Comparison of ENCODE assay signal across 8 cellular contexts in the genomic region with DNA sequence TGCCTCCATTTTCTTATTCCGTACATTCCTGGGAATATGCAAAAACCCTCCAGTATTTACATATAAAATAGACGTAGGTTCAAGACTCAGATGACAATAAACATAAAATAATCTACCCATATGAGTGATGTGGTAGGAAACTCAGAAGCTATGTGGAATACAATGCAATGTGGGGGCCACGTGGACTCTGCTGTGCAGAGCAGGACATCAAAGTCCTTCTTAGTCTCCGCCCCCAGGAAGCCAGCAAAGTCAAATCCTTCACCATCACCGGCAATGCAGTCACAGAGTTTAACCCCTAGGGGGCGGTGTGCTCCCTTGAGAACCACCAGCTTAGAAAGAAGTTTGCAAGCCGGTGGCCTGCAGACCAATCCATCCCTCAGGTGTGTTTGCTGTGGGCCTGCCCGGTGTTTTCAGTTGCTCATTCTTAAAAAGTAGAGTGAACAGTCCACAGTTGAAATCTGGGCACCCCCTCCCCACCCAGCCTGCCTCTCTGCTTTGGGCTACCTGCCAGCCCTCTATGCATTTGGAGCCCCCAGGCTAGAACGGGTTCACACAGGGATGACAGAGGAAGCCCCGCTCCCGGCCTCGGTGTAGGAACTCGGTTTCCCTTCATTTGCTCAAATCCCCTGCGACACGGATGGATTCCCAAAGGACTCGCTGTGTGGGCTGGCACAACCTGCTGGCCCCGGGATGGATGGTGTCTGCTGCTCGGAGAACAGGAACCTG. TPM values are rescaled to one million over a fixed set of nuclear protein-coding genes. Genes with fewer than 3 reads are reported as not detected.
DNase-seq lines count a peak whose midpoint lies in the region; ATAC-seq and TF ChIP-seq lines count a peak whose summit lies in the region.

No MANE protein-coding gene starts in this region.

- TF ChIP-seq CTCF in Calu3 (IDR thresholded peaks at IDR 0.05; ENCODE audit: unreplicated experiment) (peak; percentile 95), endothelial cell (IDR thresholded peaks at IDR 0.05; ENCODE audit: unreplicated experiment) (peak; percentile 99), mucosa of descending colon (IDR thresholded peaks at IDR 0.05) (peak; percentile 94)

- CTCF ChIA-PET in Calu3 (lab: Charles Lee): interaction anchor here (0.6 to 3.2 kb wide), 12 partner anchors 11 to 895 kb away, joined by 3 to 18 read pairs (median 4); no protein-coding TSS in a partner anchor

- ATAC-seq in mucosa of descending colon (peak; percentile 93), GM19397 (IDR thresholded peaks at IDR 0.05; ENCODE audit: unreplicated experiment) (no peak)

- no peaks in the 10 kb centered on the region for H3K4me1 ChIP-seq in mucosa of descending colon (ENCODE audit: low read depth)

- H3K36me3 ChIP-seq in mucosa of descending colon (ENCODE audit: low read depth): no peaks in the 10 kb centered on the region

- H3K27me3 Mint-ChIP-seq in Calu3 (ENCODE audit: unreplicated experiment) (no peaks in the 10 kb centered on the region), endothelial cell (ENCODE audit: unreplicated experiment) (peaks cover 2% of the 10 kb centered on the region)

- no TSS peak for BruUV-seq in Calu3 (replicated peaks; lab: Mats Ljungman, UMichigan)

- H3K4me1 Mint-ChIP-seq in Calu3 (ENCODE audit: low read depth, unreplicated experiment) (no peaks in the 10 kb centered on the region), endothelial cell (ENCODE audit: unreplicated experiment) (peaks cover 14% of the 10 kb centered on the region)

- H3K4me3 Mint-ChIP-seq in Calu3 (ENCODE audit: low read depth, unreplicated experiment) (no peak overlapping the region), endothelial cell (ENCODE audit: unreplicated experiment) (no peak overlapping the region)

- no peak overlapping the region for H3K4me3 ChIP-seq in mucosa of descending colon

- H3K27ac Mint-ChIP-seq in Calu3 (ENCODE audit: unreplicated experiment) (no peak overlapping the region), endothelial cell (ENCODE audit: unreplicated experiment) (no peak overlapping the region)

- H3K9me3 ChIP-seq in mucosa of descending colon: no peaks in the 10 kb centered on the region

- intact Hi-C loops in Calu3 (cut with micrococcal nuclease; ENCODE audit: unreplicated experiment): loop anchor here (1.0 to 2.0 kb wide), 3 partner anchors 57 to 896 kb away; no protein-coding TSS in a partner anchor
- intact Hi-C loops in mucosa of descending colon (cut with DNase I, micrococcal nuclease): no loop called here

- H3K9me3 Mint-ChIP-seq in Calu3 (ENCODE audit: low read depth, unreplicated experiment): no peaks in the 10 kb centered on the region
- no peaks in the 10 kb centered on the region for H3K9me3 Mint-ChIP-seq in endothelial cell (ENCODE audit: unreplicated experiment)

- DNase-seq in Calu3 (peak; percentile 93), HPDE6-E6E7 (ENCODE audit: extremely low spot score) (peak; percentile 96), NOMO-1 treated with dmso at 0.1 percent for 144 hours (lab: John Stamatoyannopoulos, UW; ENCODE audit: unreplicated experiment) (peak; percentile 91), endothelial cell (ENCODE audit: low spot score) (peak; percentile 81), mucosa of descending colon (peak; percentile 75 to 85 (median 79))
- peak in 2 of 3 experiments; percentile 49 to 54 for DNase-seq in activated CD8-positive, alpha-beta memory T cell treated with anti-CD3 and anti-CD28 coated beads for 48 hours (ENCODE audit: low read depth in 2 of 3, low spot score in 2 of 3)
- peak; percentile 83 for DNase-seq in stimulated activated CD8-positive, alpha-beta memory T cell treated with anti-CD3 and anti-CD28 coated beads, Interleukin-4, amount 100 ng/mL, for 48 hours

- peaks cover 11% of the 10 kb centered on the region for H3K36me3 Mint-ChIP-seq in Calu3 (ENCODE audit: insufficient read depth, unreplicated experiment)
- peaks cover 15% of the 10 kb centered on the region for H3K36me3 Mint-ChIP-seq in endothelial cell (ENCODE audit: low read depth, unreplicated experiment)

RNA-seq across cellular contexts. Expression of a gene that starts 59.9 kb away (rescaled TPM):
- total RNA-seq in Calu3 (2022) (112 and 120 TPM in 2 replicates), endothelial cell (ENCODE audit: unreplicated experiment) (62.1 TPM), mucosa of descending colon (100 to 1,000 TPM; 102 to 181 (median 144) TPM)
